18 cellular contexts compared by ENCODE assay signal in the genomic region with DNA sequence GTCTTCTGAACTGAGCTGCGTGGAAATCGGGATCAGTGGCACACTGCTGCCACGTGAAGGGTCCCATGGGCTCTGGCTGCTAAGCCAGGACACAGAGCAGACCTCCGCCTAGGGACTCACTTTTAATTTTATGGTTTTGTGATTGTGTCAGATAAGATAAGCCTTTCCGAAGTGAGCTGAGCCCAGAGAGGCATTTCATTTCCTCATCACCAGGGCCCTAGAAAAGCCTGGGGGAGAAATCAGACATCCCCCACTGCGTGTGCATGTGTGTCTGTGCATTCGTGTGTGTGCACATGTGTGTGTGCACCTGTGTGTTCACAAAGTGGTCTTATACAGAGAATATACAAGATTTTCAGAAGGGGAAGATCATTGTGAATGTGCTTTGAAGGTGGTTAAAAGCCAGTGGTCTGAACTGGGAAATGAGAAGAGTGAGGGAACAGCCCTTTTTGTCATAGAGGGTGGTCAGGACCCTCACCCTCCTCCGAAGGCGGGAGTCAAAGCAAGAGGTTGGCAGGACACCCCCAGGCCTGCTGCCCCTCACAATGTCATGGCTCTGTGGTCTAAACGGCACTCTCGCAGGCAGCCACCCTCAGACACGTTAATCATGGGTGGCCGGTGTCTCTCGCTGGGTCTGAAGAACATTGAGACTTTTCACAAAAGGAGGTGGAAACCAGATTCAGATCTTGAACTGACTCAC.
DNase-seq lines count a peak whose midpoint lies in the region; ATAC-seq, FAIRE-seq and TF ChIP-seq lines count a peak whose summit lies in the region.
"Had no signal": no experiment of that assay in that cellular context is flagged by ENCODE, and none has a peak within 500 bp of the region (broad histone marks: within the 10 kb centered on the region; RNA-seq: fewer than 3 reads in every experiment).

No MANE protein-coding gene starts in this region.

- H2BK120ac ChIP-seq in mesendoderm (ENCODE audit: low read depth, low read length), result no peak overlapping the region

- H3K23ac ChIP-seq in mesendoderm (ENCODE audit: low read length), result no peak overlapping the region

- H3K4me3 ChIP-seq in BLaER1 (no peak overlapping the region), mesendoderm (ENCODE audit: low read length) (no peak overlapping the region), right lobe of liver (no peak overlapping the region)
- H3K4me3 ChIP-seq in Jurkat, Clone E6-1 (ENCODE audit: low read length), result peak overlapping the region; percentile 15
- H3K4me3 ChIP-seq: HAP-1 had no signal

- intact Hi-C loops in right lobe of liver (cut with DNase I), result no loop called here

- no peaks in the 10 kb centered on the region for H3K79me1 ChIP-seq in mesendoderm (ENCODE audit: low read length)

- H3K27ac ChIP-seq in BLaER1 (peak overlapping the region; percentile 49), mesendoderm (ENCODE audit: low read depth, low read length) (no peak overlapping the region), right lobe of liver (no peak overlapping the region)
- H3K27ac ChIP-seq: HL-60 had no signal

- no peak for TF ChIP-seq POLR2A in right lobe of liver (IDR thresholded peaks at IDR 0.05)

- no peak overlapping the region for H2AK5ac ChIP-seq in mesendoderm (ENCODE audit: low read length)

- FAIRE-seq in D721Med (lab: Jason Lieb, UNC), result no peak

- H3K4me1 ChIP-seq in BLaER1, result peaks cover 58% of the 10 kb centered on the region
- no peaks in the 10 kb centered on the region for H3K4me1 ChIP-seq in mesendoderm (ENCODE audit: control insufficient read depth, low read depth, low read length)
- no peaks in the 10 kb centered on the region for H3K4me1 ChIP-seq in right lobe of liver
- H3K4me1 ChIP-seq: HAP-1 had no signal

- H4K8ac ChIP-seq in mesendoderm (ENCODE audit: low read depth, low read length), result no peak overlapping the region

- no peak overlapping the region for H2BK5ac ChIP-seq in mesendoderm (ENCODE audit: low read length)

- no peaks in the 10 kb centered on the region for H3K27me3 ChIP-seq in BLaER1
- H3K27me3 ChIP-seq in mesendoderm (ENCODE audit: insufficient read depth, low read length, poor library complexity), result no peaks in the 10 kb centered on the region
- H3K27me3 ChIP-seq in right lobe of liver, result no peaks in the 10 kb centered on the region

- H3K9me3 ChIP-seq in BLaER1 (no peaks in the 10 kb centered on the region), right lobe of liver (no peaks in the 10 kb centered on the region)
- H3K9me3 ChIP-seq: HAP-1 had no signal

- H4K5ac ChIP-seq in mesendoderm (ENCODE audit: low read length), result no peak overlapping the region

- H3K4me2 ChIP-seq in BLaER1, result peak overlapping the region; percentile 50
- no peak overlapping the region for H3K4me2 ChIP-seq in mesendoderm (ENCODE audit: low read length)

- no peak for ATAC-seq in right lobe of liver
- ATAC-seq: T-cell had no signal

- no peaks in the 10 kb centered on the region for H3K79me2 ChIP-seq in mesendoderm (ENCODE audit: control insufficient read depth, insufficient read depth, low read length)

- no peak overlapping the region for H3K4ac ChIP-seq in mesendoderm (ENCODE audit: low read depth, low read length)

- H3K36me3 ChIP-seq in BLaER1 (no peaks in the 10 kb centered on the region), mesendoderm (ENCODE audit: control insufficient read depth, insufficient read depth, low read length) (no peaks in the 10 kb centered on the region), right lobe of liver (no peaks in the 10 kb centered on the region)
- H3K36me3 ChIP-seq: HAP-1 had no signal

- H2BK15ac ChIP-seq in mesendoderm (replicated peaks; ENCODE audit: low read depth), result no peak overlapping the region

- TF ChIP-seq CTCF in right lobe of liver (IDR thresholded peaks at IDR 0.05), result no peak
- TF ChIP-seq CTCF in D721Med (IDR thresholded peaks at IDR 0.05; ENCODE audit: insufficient read depth, missing control alignments), result no peak

- H3K56ac ChIP-seq in mesendoderm (ENCODE audit: low read length), result no peak overlapping the region

- H3K9ac ChIP-seq in BLaER1, result peak overlapping the region; percentile 53
- H3K9ac ChIP-seq in mesendoderm (ENCODE audit: low read length), result no peak overlapping the region

- no CpG with 5 or more reads among the region's 14 CpGs for WGBS in mesendoderm (ENCODE audit: extremely low coverage, insufficient coverage, low lambda C conversion rate)
- 25% methylated on average over 4 of the region's 14 CpGs for WGBS in right lobe of liver (ENCODE audit: insufficient coverage, low coverage, low lambda C conversion rate, missing lambda C conversion rate)

- H4K20me1 ChIP-seq in BLaER1, result no peaks in the 10 kb centered on the region

- no peak for DNase-seq in Jurkat, Clone E6-1 (ENCODE audit: low read depth, low spot score)
- DNase-seq in SK-N-DZ (ENCODE audit: low spot score), result peak; percentile 25
- DNase-seq in mesendoderm, result peak; percentile 77
- DNase-seq in NOMO-1 (lab: John Stamatoyannopoulos, UW; ENCODE audit: unreplicated experiment in 2 of 2), result no peak
- DNase-seq in right lobe of liver, result no peak
- DNase-seq in DMS 273 (lab: John Stamatoyannopoulos, UW; ENCODE audit: unreplicated experiment), result no peak
- DNase-seq in D721Med (ENCODE audit: insufficient read length, low spot score), result no peak
- DNase-seq: Calu3; CD4-positive, alpha-beta memory T cell; IMR-90; NCI-H1048; NCI-H1436; NCI-H1930; NCI-H526; T-cell had no signal

- no peak overlapping the region for H3K18ac ChIP-seq in mesendoderm (ENCODE audit: low read length)

Comparison
In these comparisons a context has a peak if more than half of its experiments do, and no peak if none do; other contexts are left out.
1. DNase-seq: peak in SK-N-DZ (single experiment) and mesendoderm (single experiment); none in Jurkat, Clone E6-1 (single experiment), NOMO-1 (0 of 2), right lobe of liver (0 of 3), DMS 273 (single experiment) and D721Med (single experiment).